1 cellular context compared by ENCODE assay signal in genomic region chr6:98947411-98948292, GRCh38.
TF ChIP-seq lines count a peak whose summit lies in the region.

Gene FBXL4 (minus strand): TSS chr6:98947946. CDS start chr6:98926988, 20,958 bp downstream.

TF ChIP-seq in HepG2, 621 proteins besides CTCF, POLR2A, EP300 and RAD21 (continued from another document and continues in another):
- TF ChIP-seq SMAD1 (CRISPR knock-in tag; IDR thresholded peaks at IDR 0.05; ENCODE audit: borderline replicate concordance, low read depth): no peak
- TF ChIP-seq ZNF766 (CRISPR knock-in tag; IDR thresholded peaks at IDR 0.05; ENCODE audit: borderline replicate concordance): peak; percentile 75; the same call in 1 of the 2 replicates
- TF ChIP-seq, protein P1, sequence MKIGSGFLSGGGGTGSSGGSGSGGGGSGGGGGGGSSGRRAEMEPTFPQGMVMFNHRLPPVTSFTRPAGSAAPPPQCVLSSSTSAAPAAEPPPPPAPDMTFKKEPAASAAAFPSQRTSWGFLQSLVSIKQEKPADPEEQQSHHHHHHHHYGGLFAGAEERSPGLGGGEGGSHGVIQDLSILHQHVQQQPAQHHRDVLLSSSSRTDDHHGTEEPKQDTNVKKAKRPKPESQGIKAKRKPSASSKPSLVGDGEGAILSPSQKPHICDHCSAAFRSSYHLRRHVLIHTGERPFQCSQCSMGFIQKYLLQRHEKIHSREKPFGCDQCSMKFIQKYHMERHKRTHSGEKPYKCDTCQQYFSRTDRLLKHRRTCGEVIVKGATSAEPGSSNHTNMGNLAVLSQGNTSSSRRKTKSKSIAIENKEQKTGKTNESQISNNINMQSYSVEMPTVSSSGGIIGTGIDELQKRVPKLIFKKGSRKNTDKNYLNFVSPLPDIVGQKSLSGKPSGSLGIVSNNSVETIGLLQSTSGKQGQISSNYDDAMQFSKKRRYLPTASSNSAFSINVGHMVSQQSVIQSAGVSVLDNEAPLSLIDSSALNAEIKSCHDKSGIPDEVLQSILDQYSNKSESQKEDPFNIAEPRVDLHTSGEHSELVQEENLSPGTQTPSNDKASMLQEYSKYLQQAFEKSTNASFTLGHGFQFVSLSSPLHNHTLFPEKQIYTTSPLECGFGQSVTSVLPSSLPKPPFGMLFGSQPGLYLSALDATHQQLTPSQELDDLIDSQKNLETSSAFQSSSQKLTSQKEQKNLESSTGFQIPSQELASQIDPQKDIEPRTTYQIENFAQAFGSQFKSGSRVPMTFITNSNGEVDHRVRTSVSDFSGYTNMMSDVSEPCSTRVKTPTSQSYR (CRISPR knock-in tag; IDR thresholded peaks at IDR 0.05; ENCODE audit: borderline replicate concordance): 0 out of 2 replicates have a peak, but pooled peaks have one; percentile 19
- TF ChIP-seq ZNF567 (CRISPR knock-in tag; IDR thresholded peaks at IDR 0.05; ENCODE audit: borderline replicate concordance): no peak
- 0 out of 2 replicates have a peak, but pooled peaks have one; percentile 38 for TF ChIP-seq REPIN1 (CRISPR knock-in tag; IDR thresholded peaks at IDR 0.05; ENCODE audit: borderline replicate concordance, low read depth)
- TF ChIP-seq SIX4 (CRISPR knock-in tag; IDR thresholded peaks at IDR 0.05): no peak
- peak; percentile 42; the same call in 1 of the 2 replicates for TF ChIP-seq GABPA (IDR thresholded peaks at IDR 0.05; ENCODE audit: low read depth, low read length)
- no peak; the same call in 1 of the 2 replicates for TF ChIP-seq GABPA (CRISPR knock-in tag; IDR thresholded peaks at IDR 0.05; ENCODE audit: low read depth)
- no peak for TF ChIP-seq ZFP1 (CRISPR knock-in tag; IDR thresholded peaks at IDR 0.05)
- TF ChIP-seq, protein P2, sequence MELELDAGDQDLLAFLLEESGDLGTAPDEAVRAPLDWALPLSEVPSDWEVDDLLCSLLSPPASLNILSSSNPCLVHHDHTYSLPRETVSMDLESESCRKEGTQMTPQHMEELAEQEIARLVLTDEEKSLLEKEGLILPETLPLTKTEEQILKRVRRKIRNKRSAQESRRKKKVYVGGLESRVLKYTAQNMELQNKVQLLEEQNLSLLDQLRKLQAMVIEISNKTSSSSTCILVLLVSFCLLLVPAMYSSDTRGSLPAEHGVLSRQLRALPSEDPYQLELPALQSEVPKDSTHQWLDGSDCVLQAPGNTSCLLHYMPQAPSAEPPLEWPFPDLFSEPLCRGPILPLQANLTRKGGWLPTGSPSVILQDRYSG (CRISPR knock-in tag; IDR thresholded peaks at IDR 0.05): peak; percentile 8; the same call in 1 of the 2 replicates
- no peak for TF ChIP-seq ZNF326 (CRISPR knock-in tag; IDR thresholded peaks at IDR 0.05; ENCODE audit: borderline replicate concordance)
- TF ChIP-seq SRF (IDR thresholded peaks at IDR 0.05; ENCODE audit: low read depth, low read length): no peak
- TF ChIP-seq ZNF343 (CRISPR knock-in tag; IDR thresholded peaks at IDR 0.05): 0 out of 2 replicates have a peak, but pooled peaks have one; percentile 5
- no peak for TF ChIP-seq ZNF569 (CRISPR knock-in tag; IDR thresholded peaks at IDR 0.05; ENCODE audit: borderline replicate concordance)
- peak; percentile 25; the same call in 1 of the 2 replicates for TF ChIP-seq GMEB1 (CRISPR knock-in tag; IDR thresholded peaks at IDR 0.05; ENCODE audit: borderline replicate concordance)
- TF ChIP-seq ZNF33B (CRISPR knock-in tag; IDR thresholded peaks at IDR 0.05): 0 out of 2 replicates have a peak, but pooled peaks have one; percentile 3
- TF ChIP-seq MXI1 (IDR thresholded peaks at IDR 0.05; ENCODE audit: borderline replicate concordance, low read depth, low read length): peak; percentile 66; the same call in 1 of the 3 replicates
- peak in 1 of 2 experiments; percentile 12; a peak in 1 of 4 replicates for TF ChIP-seq REST (IDR thresholded peaks at IDR 0.05; ENCODE audit: borderline replicate concordance in 1 of 2, low read depth in 1 of 2, low read length in 2 of 2)
- peak; percentile 63 for TF ChIP-seq PATZ1 (CRISPR knock-in tag; IDR thresholded peaks at IDR 0.05)
- TF ChIP-seq DPF2 (CRISPR knock-in tag; IDR thresholded peaks at IDR 0.05; ENCODE audit: borderline replicate concordance, low read depth): no peak
- no peak for TF ChIP-seq SIN3B (IDR thresholded peaks at IDR 0.05; ENCODE audit: low read length)
- TF ChIP-seq, protein P3, sequence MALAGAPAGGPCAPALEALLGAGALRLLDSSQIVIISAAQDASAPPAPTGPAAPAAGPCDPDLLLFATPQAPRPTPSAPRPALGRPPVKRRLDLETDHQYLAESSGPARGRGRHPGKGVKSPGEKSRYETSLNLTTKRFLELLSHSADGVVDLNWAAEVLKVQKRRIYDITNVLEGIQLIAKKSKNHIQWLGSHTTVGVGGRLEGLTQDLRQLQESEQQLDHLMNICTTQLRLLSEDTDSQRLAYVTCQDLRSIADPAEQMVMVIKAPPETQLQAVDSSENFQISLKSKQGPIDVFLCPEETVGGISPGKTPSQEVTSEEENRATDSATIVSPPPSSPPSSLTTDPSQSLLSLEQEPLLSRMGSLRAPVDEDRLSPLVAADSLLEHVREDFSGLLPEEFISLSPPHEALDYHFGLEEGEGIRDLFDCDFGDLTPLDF (CRISPR knock-in tag; IDR thresholded peaks at IDR 0.05): peak; percentile 70; the same call in 1 of the 2 replicates
- no peak for TF ChIP-seq RCOR2 (CRISPR knock-in tag; IDR thresholded peaks at IDR 0.05)
- 0 out of 2 replicates have a peak, but pooled peaks have one; percentile 5 for TF ChIP-seq ARID2 (CRISPR knock-in tag; IDR thresholded peaks at IDR 0.05; ENCODE audit: borderline replicate concordance)
- no peak for TF ChIP-seq CREM (IDR thresholded peaks at IDR 0.05)
- TF ChIP-seq CREM (CRISPR knock-in tag; IDR thresholded peaks at IDR 0.05): no peak
- peak; percentile 6; the same call in 1 of the 2 replicates for TF ChIP-seq MLXIP (CRISPR knock-in tag; IDR thresholded peaks at IDR 0.05; ENCODE audit: borderline replicate concordance)
- peak; percentile 80 for TF ChIP-seq ZNF589 (CRISPR knock-in tag; conservative IDR thresholded peaks at IDR 0.05)
- no peak for TF ChIP-seq SP1 (IDR thresholded peaks at IDR 0.05)
- 0 out of 2 replicates have a peak, but pooled peaks have one; percentile 33 for TF ChIP-seq SP1 (CRISPR knock-in tag; IDR thresholded peaks at IDR 0.05)
- TF ChIP-seq ONECUT2 (CRISPR knock-in tag; IDR thresholded peaks at IDR 0.05): no peak
- TF ChIP-seq, protein P4, sequence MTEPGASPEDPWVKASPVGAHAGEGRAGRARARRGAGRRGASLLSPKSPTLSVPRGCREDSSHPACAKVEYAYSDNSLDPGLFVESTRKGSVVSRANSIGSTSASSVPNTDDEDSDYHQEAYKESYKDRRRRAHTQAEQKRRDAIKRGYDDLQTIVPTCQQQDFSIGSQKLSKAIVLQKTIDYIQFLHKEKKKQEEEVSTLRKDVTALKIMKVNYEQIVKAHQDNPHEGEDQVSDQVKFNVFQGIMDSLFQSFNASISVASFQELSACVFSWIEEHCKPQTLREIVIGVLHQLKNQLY (CRISPR knock-in tag; IDR thresholded peaks at IDR 0.05): peak; percentile 88
- TF ChIP-seq ZBTB25 (CRISPR knock-in tag; IDR thresholded peaks at IDR 0.05): peak; percentile 56; the same call in 1 of the 2 replicates
- no peak for TF ChIP-seq ZNF562 (CRISPR knock-in tag; IDR thresholded peaks at IDR 0.05; ENCODE audit: borderline replicate concordance)
- no peak for TF ChIP-seq SMAD3 (CRISPR knock-in tag; IDR thresholded peaks at IDR 0.05)
- peak; percentile 28; the same call in 1 of the 2 replicates for TF ChIP-seq CREB1 (IDR thresholded peaks at IDR 0.05)
- TF ChIP-seq CREB1 (CRISPR knock-in tag; IDR thresholded peaks at IDR 0.05): no peak
